Comparison of ENCODE assay signal across 8 cellular contexts in genomic region chr6:109383438-109383940, GRCh38. TPM values are rescaled to one million over a fixed set of nuclear protein-coding genes. Genes with fewer than 3 reads are reported as not detected.
A peak's percentile ranks its signal among the peaks of the same experiment; 100 is the strongest.
DNase-seq lines count a peak whose midpoint lies in the region; ATAC-seq and TF ChIP-seq lines count a peak whose summit lies in the region.

No MANE protein-coding gene starts in this region.

- H3K36me3 Mint-ChIP-seq in CD8-positive, alpha-beta T cell = peaks cover 22% of the 10 kb centered on the region

- peak overlapping the region; percentile 99 for H3K27ac Mint-ChIP-seq in CD8-positive, alpha-beta T cell

- no peak overlapping the region for H2AFZ ChIP-seq in neuron (ENCODE audit: low read depth, low read length)

- H3K27me3 ChIP-seq in CD8-positive, alpha-beta T cell (ENCODE audit: insufficient read depth, low read length) = no peaks in the 10 kb centered on the region
- no peaks in the 10 kb centered on the region for H3K27me3 ChIP-seq in effector memory CD4-positive, alpha-beta T cell (replicated peaks; ENCODE audit: control insufficient read depth, insufficient read depth, low read length, poor library complexity, severe bottlenecking)
- no peaks in the 10 kb centered on the region for H3K27me3 ChIP-seq in neuron (ENCODE audit: insufficient read depth, low read length)

- no peaks in the 10 kb centered on the region for H3K27me3 Mint-ChIP-seq in CD8-positive, alpha-beta T cell (ENCODE audit: low read depth)

- no peak for ATAC-seq in CD8-positive, alpha-beta T cell
- ATAC-seq in HG02759 (IDR thresholded peaks at IDR 0.05; ENCODE audit: unreplicated experiment) (no peak), GM21717 (IDR thresholded peaks at IDR 0.05; ENCODE audit: unreplicated experiment) (no peak), HG03095 (IDR thresholded peaks at IDR 0.05; ENCODE audit: unreplicated experiment) (no peak)

- H3K27ac ChIP-seq in CD8-positive, alpha-beta T cell (ENCODE audit: low read depth, low read length) = peak overlapping the region; percentile 83
- peak overlapping the region; percentile 91 for H3K27ac ChIP-seq in effector memory CD4-positive, alpha-beta T cell (ENCODE audit: insufficient read depth, low read length, poor library complexity, severe bottlenecking)

- peak overlapping the region; percentile 93 for H3K4me3 Mint-ChIP-seq in CD8-positive, alpha-beta T cell

- no peak for DNase-seq in CD8-positive, alpha-beta T cell
- DNase-seq in NCI-H2029 treated with DMSO at 0.1 percent for 48 hours (lab: John Stamatoyannopoulos, UW) (peak; percentile 42), germinal center (ENCODE audit: low spot score) (no peak)
- no peak for DNase-seq in effector memory CD4-positive, alpha-beta T cell

- H3K9me3 ChIP-seq in CD8-positive, alpha-beta T cell (ENCODE audit: low read length) = no peaks in the 10 kb centered on the region
- H3K9me3 ChIP-seq in effector memory CD4-positive, alpha-beta T cell (ENCODE audit: control insufficient read depth, low read length) = no peaks in the 10 kb centered on the region
- no peaks in the 10 kb centered on the region for H3K9me3 ChIP-seq in neuron (ENCODE audit: low read length)

- H3K4me3 ChIP-seq in CD8-positive, alpha-beta T cell (ENCODE audit: low read depth, low read length) = peak overlapping the region; percentile 61
- peak overlapping the region; percentile 77 for H3K4me3 ChIP-seq in effector memory CD4-positive, alpha-beta T cell (ENCODE audit: insufficient read depth, low read depth, low read length, poor library complexity, severe bottlenecking)
- H3K4me3 ChIP-seq in neuron (ENCODE audit: low read length) = peak overlapping the region; percentile 82

- peaks cover 38% of the 10 kb centered on the region for H3K4me1 Mint-ChIP-seq in CD8-positive, alpha-beta T cell (ENCODE audit: low read depth)

- POLR2A ChIA-PET in CD8-positive, alpha-beta T cell (lab: Charles Lee) = interaction anchor here (0.6 to 3.1 kb wide), 23 partner anchors 8 to 1493 kb away, joined by 3 to 36 read pairs (median 8); partner anchors contain the start of genes AK9, AMD1, CEP57L1 and FIG4

- CTCF ChIA-PET in CD8-positive, alpha-beta T cell (lab: Charles Lee) = interaction anchor here (0.6 to 5.6 kb wide), 35 partner anchors 10 to 842 kb away, joined by 3 to 118 read pairs (median 5); partner anchors contain the start of genes CEP57L1, MICAL1, PPIL6 and SMPD2

- H3K9me3 Mint-ChIP-seq in CD8-positive, alpha-beta T cell = no peaks in the 10 kb centered on the region

- intact Hi-C loops in CD8-positive, alpha-beta T cell (cut with DNase I, micrococcal nuclease) = loop anchor here (1.0 to 10.0 kb wide), 20 partner anchors 72 to 1874 kb away; partner anchors contain the start of genes AFG1L (in 1 of the 2), AK9 (in 1 of the 2), ARMC2 (in 1 of the 2) and CDC40 (in 1 of the 2)

- TF ChIP-seq CTCF in CD8-positive, alpha-beta T cell (IDR thresholded peaks at IDR 0.05) = peak; percentile 8

- H3K36me3 ChIP-seq in CD8-positive, alpha-beta T cell (ENCODE audit: insufficient read depth, low read length) = no peaks in the 10 kb centered on the region
- H3K36me3 ChIP-seq in effector memory CD4-positive, alpha-beta T cell (ENCODE audit: control insufficient read depth, insufficient read depth, low read length) = no peaks in the 10 kb centered on the region
- H3K36me3 ChIP-seq in neuron (ENCODE audit: insufficient read depth, low read length) = peaks cover 5% of the 10 kb centered on the region

- peaks cover 26% of the 10 kb centered on the region for H3K4me1 ChIP-seq in CD8-positive, alpha-beta T cell (ENCODE audit: insufficient read depth, low read length)
- H3K4me1 ChIP-seq in effector memory CD4-positive, alpha-beta T cell (ENCODE audit: control insufficient read depth, insufficient read depth, low read length, poor library complexity, severe bottlenecking) = peaks cover 17% of the 10 kb centered on the region
- peaks cover 23% of the 10 kb centered on the region for H3K4me1 ChIP-seq in neuron (ENCODE audit: insufficient read depth, low read length)

RNA-seq across cellular contexts. Expression of gene CD164, which starts 1.2 kb away (rescaled TPM):
- 100 to 1,000 TPM; 201 to 221 TPM for total RNA-seq in CD8-positive, alpha-beta T cell

RNA-seq across cellular contexts. Expression of gene PPIL6, which starts 56.9 kb away (rescaled TPM):
- total RNA-seq in CD8-positive, alpha-beta T cell = 1 to 10 TPM; 1.3 to 1.4 TPM

RNA-seq across cellular contexts. Expression of gene SMPD2, which starts 57.0 kb away (rescaled TPM):
- 10 to 100 TPM; 22.8 to 23.9 TPM for total RNA-seq in CD8-positive, alpha-beta T cell
